Comparison of ENCODE assay signal across 21 cellular contexts in genomic region chr11:41283196-41283930, GRCh38.
DNase-seq lines count a peak whose midpoint lies in the region; ATAC-seq and TF ChIP-seq lines count a peak whose summit lies in the region.
"Had no signal": no experiment of that assay in that cellular context is flagged by ENCODE, and none has a peak within 500 bp of the region (broad histone marks: within the 10 kb centered on the region; RNA-seq: fewer than 3 reads in every experiment).

No MANE protein-coding gene starts in this region.

- H3K4me3 ChIP-seq in neuronal stem cell (ENCODE audit: low read length in 2 of 2) (no peak overlapping the region), SJCRH30 (no peak overlapping the region)
- H3K4me3 ChIP-seq: BLaER1 treated with 17β-estradiol and CSF1 and Interleukin-3, amounts not matched to agents 10 nM and 100 nM had no signal

- H3K23ac ChIP-seq in neuronal stem cell (ENCODE audit: low read depth, low read length, poor library complexity): no peak overlapping the region

- no peak for ATAC-seq in activated CD4-positive, alpha-beta T cell treated with anti-CD3 and anti-CD28 coated beads for 36 hours
- ATAC-seq: HepG2 had no signal

- H4K91ac ChIP-seq in neuronal stem cell (ENCODE audit: low read depth, low read length, poor library complexity): no peak overlapping the region

- H3K18ac ChIP-seq in neuronal stem cell (ENCODE audit: low read length): no peak overlapping the region

- H2BK12ac ChIP-seq in neuronal stem cell (ENCODE audit: low read length): no peak overlapping the region

- H3K27me3 ChIP-seq in neuronal stem cell (ENCODE audit: control insufficient read depth in 3 of 3, insufficient read depth in 3 of 3, low read depth in 1 of 3, low read length in 3 of 3): no peaks in the 10 kb centered on the region
- H3K27me3 ChIP-seq in SJCRH30: 0 out of 2 replicates have a peak, but pooled peaks cover 5% of the 10 kb centered on the region
- H3K27me3 ChIP-seq: BLaER1 treated with 17β-estradiol and CSF1 and Interleukin-3, amounts not matched to agents 10 nM and 100 nM had no signal

- H3K9me3 ChIP-seq in neuronal stem cell (replicated peaks in 1 of 2; ENCODE audit: control insufficient read depth in 2 of 2, insufficient read depth in 1 of 2, low read depth in 1 of 2, low read length in 2 of 2): no peaks in the 10 kb centered on the region
- H3K9me3 ChIP-seq in SJCRH30 (replicated peaks): no peaks in the 10 kb centered on the region
- H3K9me3 ChIP-seq: BLaER1 treated with 17β-estradiol and CSF1 and Interleukin-3, amounts not matched to agents 10 nM and 100 nM had no signal

- H2BK5ac ChIP-seq in neuronal stem cell (ENCODE audit: low read length): no peak overlapping the region

- H3K36me3 ChIP-seq in neuronal stem cell (replicated peaks in 1 of 2; ENCODE audit: control insufficient read depth in 2 of 2, insufficient read depth in 2 of 2, low read length in 2 of 2) (no peaks in the 10 kb centered on the region), SJCRH30 (no peaks in the 10 kb centered on the region)
- H3K36me3 ChIP-seq: BLaER1 treated with 17β-estradiol and CSF1 and Interleukin-3, amounts not matched to agents 10 nM and 100 nM had no signal

- no peak for TF ChIP-seq CTCF in 22Rv1 (IDR thresholded peaks at IDR 0.05)

- H2AFZ ChIP-seq in neuronal stem cell (ENCODE audit: low read length): no peak overlapping the region

- H3K79me1 ChIP-seq in neuronal stem cell (ENCODE audit: low read depth, low read length): no peaks in the 10 kb centered on the region

- CTCF ChIA-PET in activated CD4-positive, alpha-beta T cell treated with anti-CD3 and anti-CD28 coated beads for 36 hours (lab: Charles Lee): no interaction called here

- H3K14ac ChIP-seq in neuronal stem cell (ENCODE audit: low read length): no peak overlapping the region

- no peak overlapping the region for H2BK120ac ChIP-seq in neuronal stem cell (ENCODE audit: low read depth, low read length)

- H3K4ac ChIP-seq in neuronal stem cell (ENCODE audit: low read length): no peak overlapping the region

- no peak overlapping the region for H3K27ac Mint-ChIP-seq in activated CD4-positive, alpha-beta T cell treated with anti-CD3 and anti-CD28 coated beads for 36 hours
- H3K27ac Mint-ChIP-seq: CD4-positive, alpha-beta memory T cell had no signal

- intact Hi-C loops in activated CD4-positive, alpha-beta T cell treated with anti-CD3 and anti-CD28 coated beads for 36 hours (cut with DNase I, micrococcal nuclease): no loop called here

- no peaks in the 10 kb centered on the region for H3K27me3 Mint-ChIP-seq in activated CD4-positive, alpha-beta T cell treated with anti-CD3 and anti-CD28 coated beads for 36 hours
- H3K27me3 Mint-ChIP-seq: CD4-positive, alpha-beta memory T cell had no signal

- WGBS in neuronal stem cell (ENCODE audit: extremely low coverage in 2 of 2, insufficient read length in 2 of 2, insufficient replicate concordance in 1 of 2), 2 donors: no CpG with 5 or more reads among the region's 6 CpGs

- H3K4me1 Mint-ChIP-seq in activated CD4-positive, alpha-beta T cell treated with anti-CD3 and anti-CD28 coated beads for 36 hours: no peaks in the 10 kb centered on the region
- H3K4me1 Mint-ChIP-seq: CD4-positive, alpha-beta memory T cell had no signal

- peaks cover 15 to 40% of the 10 kb centered on the region in 2 donors for H3K4me1 ChIP-seq in neuronal stem cell (ENCODE audit: control insufficient read depth in 2 of 2, insufficient read depth in 1 of 2, low read depth in 1 of 2, low read length in 2 of 2)
- no peaks in the 10 kb centered on the region for H3K4me1 ChIP-seq in SJCRH30
- H3K4me1 ChIP-seq: BLaER1 treated with 17β-estradiol and CSF1 and Interleukin-3, amounts not matched to agents 10 nM and 100 nM had no signal

- POLR2A ChIA-PET in activated CD4-positive, alpha-beta T cell treated with anti-CD3 and anti-CD28 coated beads for 36 hours (lab: Charles Lee): no interaction called here

- H2BK15ac ChIP-seq in neuronal stem cell (ENCODE audit: low read length): no peak overlapping the region

- H3K27ac ChIP-seq in 22Rv1 (0 out of 2 replicates have a peak overlapping the region, but pooled peaks have one; percentile 17), neuronal stem cell (replicated peaks; ENCODE audit: low read length) (peak overlapping the region; percentile 49), SJCRH30 (no peak overlapping the region)
- H3K27ac ChIP-seq: BLaER1 treated with 17β-estradiol and CSF1 and Interleukin-3, amounts not matched to agents 10 nM and 100 nM; RWPE1 had no signal

- H3K36me3 Mint-ChIP-seq in activated CD4-positive, alpha-beta T cell treated with anti-CD3 and anti-CD28 coated beads for 36 hours (ENCODE audit: low read depth): no peaks in the 10 kb centered on the region
- H3K36me3 Mint-ChIP-seq: CD4-positive, alpha-beta memory T cell had no signal

- H3K9ac ChIP-seq in neuronal stem cell (ENCODE audit: low read depth, low read length, poor library complexity): no peak overlapping the region
- H3K9ac ChIP-seq: BLaER1 treated with 17β-estradiol and CSF1 and Interleukin-3, amounts not matched to agents 10 nM and 100 nM had no signal

- peaks cover 8% of the 10 kb centered on the region for H3K9me3 Mint-ChIP-seq in activated CD4-positive, alpha-beta T cell treated with anti-CD3 and anti-CD28 coated beads for 36 hours (ENCODE audit: low read depth)

- DNase-seq in NCI-H69 (lab: John Stamatoyannopoulos, UW): peak; percentile 33
- DNase-seq in astrocyte of the hippocampus (ENCODE audit: low read depth, low spot score): peak; percentile 37
- DNase-seq in neuronal stem cell (ENCODE audit: low spot score): no peak
- DNase-seq in SJCRH30: no peak
- no peak for DNase-seq in AG08395 (ENCODE audit: low spot score)
- no peak for DNase-seq in activated CD4-positive, alpha-beta T cell treated with anti-CD3 and anti-CD28 coated beads for 36 hours
- DNase-seq: AML-193; CD4-positive, alpha-beta memory T cell; COR-L47; H7; Karpas-422; MV-4-11; NCI-H1105 treated with DMSO at 0.1 percent for 48 hours; NCI-H1694; NCI-H2227 treated with DMSO at 0.1 percent for 48 hours; NCI-H526 treated with DMSO at 0.1 percent for 48 hours; SHP77 had no signal

- no peak overlapping the region for H2AK5ac ChIP-seq in neuronal stem cell (ENCODE audit: low read depth, low read length)

- no peak overlapping the region for H3K4me3 Mint-ChIP-seq in activated CD4-positive, alpha-beta T cell treated with anti-CD3 and anti-CD28 coated beads for 36 hours
- H3K4me3 Mint-ChIP-seq: CD4-positive, alpha-beta memory T cell had no signal

- no peak overlapping the region for H4K8ac ChIP-seq in neuronal stem cell (ENCODE audit: low read depth, low read length)

- H3K4me2 ChIP-seq in neuronal stem cell (ENCODE audit: insufficient read depth, low read length, poor library complexity, severe bottlenecking): no peak overlapping the region
- H3K4me2 ChIP-seq: BLaER1 treated with 17β-estradiol and CSF1 and Interleukin-3, amounts not matched to agents 10 nM and 100 nM had no signal

Comparison
In these comparisons a context has a peak if more than half of its experiments do, and no peak if none do; other contexts are left out.
1. DNase-seq: peak in NCI-H69 (single experiment) and astrocyte of the hippocampus (single experiment); none in neuronal stem cell (single experiment), SJCRH30 (0 of 2), AG08395 (single experiment) and activated CD4-positive, alpha-beta T cell treated with anti-CD3 and anti-CD28 coated beads for 36 hours (single experiment).